In the genomic region with DNA sequence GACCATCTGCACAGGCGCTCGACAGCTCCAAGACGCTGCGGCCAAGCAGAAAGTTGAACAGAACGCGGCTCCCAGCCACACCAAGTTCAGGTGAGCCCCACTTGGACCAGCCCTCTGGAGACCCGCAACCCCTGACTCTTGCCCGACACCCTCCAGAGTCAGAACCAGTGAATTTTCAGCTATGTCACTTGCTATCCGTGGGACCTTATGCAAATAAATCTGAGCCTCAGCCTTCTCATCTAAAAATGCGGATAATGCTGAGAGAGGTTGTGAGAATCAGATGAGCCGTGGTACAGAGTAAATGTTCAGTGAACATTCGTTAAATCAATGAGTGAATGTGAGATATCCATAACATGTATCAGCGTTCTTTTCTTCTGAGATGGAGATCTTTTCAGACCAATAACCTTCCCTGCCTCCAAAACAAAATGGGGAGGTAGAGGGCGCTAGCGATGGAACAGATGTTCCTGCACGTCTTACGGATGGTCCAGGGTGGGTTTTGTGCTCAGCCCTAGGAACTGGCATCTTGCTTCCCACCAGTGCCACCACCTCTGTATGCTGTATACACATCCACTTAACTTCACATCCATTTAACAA, we compare ENCODE assay signal across 8 cellular contexts. TPM values are rescaled to one million over a fixed set of nuclear protein-coding genes. Genes with fewer than 3 reads are reported as not detected.
DNase-seq lines count a peak whose midpoint lies in the region; ATAC-seq and TF ChIP-seq lines count a peak whose summit lies in the region.

No MANE protein-coding gene starts in this region.

- H4K20me1 ChIP-seq in PC-3 (ENCODE audit: low read length), result no peaks in the 10 kb centered on the region

- H3K27ac Mint-ChIP-seq in naive thymus-derived CD4-positive, alpha-beta T cell, result peak overlapping the region; percentile 96 to 99 (median 98)

- H3K4me1 Mint-ChIP-seq in naive thymus-derived CD4-positive, alpha-beta T cell, result peaks cover 18 to 42% (median 29%) of the 10 kb centered on the region in 7 donors

- TSS peak; percentile 68 for BruUV-seq in PC-3 (replicated peaks; lab: Mats Ljungman, UMichigan)

- peaks cover 3 to 31% (median 16%) of the 10 kb centered on the region in 5 donors for H3K36me3 Mint-ChIP-seq in naive thymus-derived CD4-positive, alpha-beta T cell

- H3K9me3 Mint-ChIP-seq in naive thymus-derived CD4-positive, alpha-beta T cell, result peaks cover 0 to 5% (median 0%) of the 10 kb centered on the region in 11 donors

- intact Hi-C loops in PC-3 (cut with micrococcal nuclease) (loop anchor here (5.0 kb wide), 1 partner anchor 79 kb away; a partner anchor contains a TSS), dorsolateral prefrontal cortex (cut with DNase I) (loop anchor here (5.0 kb wide), 1 partner anchor 74 kb away; no protein-coding TSS in a partner anchor)
- intact Hi-C loops in naive thymus-derived CD4-positive, alpha-beta T cell (cut with micrococcal nuclease), result loop anchor here (1.0 to 5.0 kb wide), 13 partner anchors 13 to 1109 kb away; a partner anchor contains a TSS

- DNase-seq in AG10803 (ENCODE audit: low read depth) (peak; percentile 9), PC-3 (no peak), dorsolateral prefrontal cortex (peak in 1 of 10 donors; percentile 21), NCI-H774 (lab: John Stamatoyannopoulos, UW) (no peak), SIG-M5 (lab: John Stamatoyannopoulos, UW) (no peak)
- peak in 2 of 9 donors; percentile 2 to 15 for DNase-seq in naive thymus-derived CD4-positive, alpha-beta T cell

- peak; percentile 47 for TF ChIP-seq CTCF in AG10803 (conservative IDR thresholded peaks at IDR 0.05; ENCODE audit: low read length)
- peak; percentile 59; the same call in 1 of the 2 replicates for TF ChIP-seq CTCF in PC-3 (conservative IDR thresholded peaks at IDR 0.05; ENCODE audit: low read depth, low read length)
- TF ChIP-seq CTCF in dorsolateral prefrontal cortex (IDR thresholded peaks at IDR 0.05 in 54 of 56, conservative IDR thresholded peaks at IDR 0.05 in 2 of 56; ENCODE audit: low read depth in 1 of 56, partially characterized antibody in 56 of 56), result peak in 4 of 56 donors; percentile 5 to 23 (median 18)

- H3F3A ChIP-seq in PC-3 (ENCODE audit: low read length, unreplicated experiment), result no peaks in the 10 kb centered on the region

- peak overlapping the region; percentile 73 for H3K27ac ChIP-seq in PC-3 (ENCODE audit: low read length)
- H3K27ac ChIP-seq in dorsolateral prefrontal cortex, result peak overlapping the region in 58 of 59 donors; percentile 78 to 100 (median 99)
- H3K27ac ChIP-seq in naive thymus-derived CD4-positive, alpha-beta T cell (ENCODE audit: low read depth, low read length), result peak overlapping the region; percentile 95

- peak overlapping the region; percentile 96 for H3K4me3 ChIP-seq in AG10803 (ENCODE audit: low read length)
- peak overlapping the region; percentile 91 for H3K4me3 ChIP-seq in PC-3 (ENCODE audit: low read length)
- peak overlapping the region; percentile 73 to 100 (median 94) for H3K4me3 ChIP-seq in dorsolateral prefrontal cortex
- H3K4me3 ChIP-seq in naive thymus-derived CD4-positive, alpha-beta T cell (ENCODE audit: low read length), result peak overlapping the region; percentile 75

- no peaks in the 10 kb centered on the region for H3K9me3 ChIP-seq in PC-3 (ENCODE audit: low read length)
- H3K9me3 ChIP-seq in naive thymus-derived CD4-positive, alpha-beta T cell (ENCODE audit: control insufficient read depth in 2 of 3, low read length in 3 of 3), result no peaks in the 10 kb centered on the region

- peak overlapping the region; percentile 84 for H2AFZ ChIP-seq in PC-3 (ENCODE audit: low read length)

- H3K4me1 ChIP-seq in PC-3 (ENCODE audit: insufficient read depth, low read length), result peaks cover 21% of the 10 kb centered on the region
- H3K4me1 ChIP-seq in naive thymus-derived CD4-positive, alpha-beta T cell (ENCODE audit: control insufficient read depth in 2 of 2, insufficient read depth in 2 of 2, low read length in 2 of 2), result peaks cover 0 to 19% of the 10 kb centered on the region in 2 donors

- H3K9ac ChIP-seq in PC-3 (ENCODE audit: low read length), result peak overlapping the region; percentile 91

- peak overlapping the region; percentile 91 for H3K4me2 ChIP-seq in PC-3 (ENCODE audit: low read length)

- POLR2A ChIA-PET in PC-3 (lab: Charles Lee; ENCODE audit: unreplicated experiment), result no interaction called here
- POLR2A ChIA-PET in naive thymus-derived CD4-positive, alpha-beta T cell (lab: Charles Lee), result interaction anchor here (0.5 to 2.2 kb wide), 9 partner anchors 13 to 664 kb away, joined by 3 to 11 read pairs (median 7); a partner anchor contains a TSS

- ATAC-seq in GM19324 (IDR thresholded peaks at IDR 0.05; ENCODE audit: low FRiP score, unreplicated experiment) (peak; percentile 16), PC-3 (no peak), GM21529 (IDR thresholded peaks at IDR 0.05; ENCODE audit: unreplicated experiment) (no peak)
- no peak for ATAC-seq in naive thymus-derived CD4-positive, alpha-beta T cell

- H3K4me3 Mint-ChIP-seq in naive thymus-derived CD4-positive, alpha-beta T cell, result peak overlapping the region; percentile 87 to 98 (median 97)

- peaks cover 67% of the 10 kb centered on the region for H3K79me2 ChIP-seq in PC-3 (ENCODE audit: low read length)

- CTCF ChIA-PET in PC-3 (lab: Charles Lee), result interaction anchor here (0.6 to 0.8 kb wide), 2 partner anchors 45 to 157 kb away, joined by 3 to 5 read pairs; no protein-coding TSS in a partner anchor
- CTCF ChIA-PET in naive thymus-derived CD4-positive, alpha-beta T cell (lab: Charles Lee), result no interaction called here

- no peaks in the 10 kb centered on the region for H3K9me2 ChIP-seq in PC-3 (replicated peaks; ENCODE audit: low read length)

- no peaks in the 10 kb centered on the region for H3K27me3 ChIP-seq in PC-3 (ENCODE audit: low read length)
- no peaks in the 10 kb centered on the region for H3K27me3 ChIP-seq in dorsolateral prefrontal cortex
- no peaks in the 10 kb centered on the region for H3K27me3 ChIP-seq in naive thymus-derived CD4-positive, alpha-beta T cell (ENCODE audit: control insufficient read depth in 2 of 2, insufficient read depth in 2 of 2, low read length in 2 of 2)

- no peaks in the 10 kb centered on the region for H3K27me3 Mint-ChIP-seq in naive thymus-derived CD4-positive, alpha-beta T cell

- H3K36me3 ChIP-seq in PC-3 (ENCODE audit: low read depth, low read length), result peaks cover 20% of the 10 kb centered on the region; the same call in 1 of the 2 replicates
- peaks cover 7 to 36% (median 11%) of the 10 kb centered on the region in 3 experiments for H3K36me3 ChIP-seq in naive thymus-derived CD4-positive, alpha-beta T cell (ENCODE audit: control insufficient read depth in 2 of 3, insufficient read depth in 3 of 3, low read length in 3 of 3)

RNA-seq across cellular contexts. Expression of a gene that starts 0.5 kb away (rescaled TPM):
- 76.0 and 92.7 TPM in 2 replicates for total RNA-seq in PC-3 (2014; rRNA removed)
- total RNA-seq in dorsolateral prefrontal cortex, result 10 to 100 TPM; 34.8 to 66.4 (median 50.4) TPM
- 10 to 100 TPM; 12.8 to 55.7 (median 24.0) TPM for total RNA-seq in naive thymus-derived CD4-positive, alpha-beta T cell
- polyA plus RNA-seq in naive thymus-derived CD4-positive, alpha-beta T cell, result 10 to 100 TPM; 66.7 to 77.6 TPM

RNA-seq across cellular contexts. Expression of a gene that starts 0.8 kb away (rescaled TPM):
- total RNA-seq in PC-3 (2014; rRNA removed) (33.9 and 42.7 TPM in 2 replicates), dorsolateral prefrontal cortex (10 to 100 TPM; 23.1 to 42.3 (median 30.9) TPM)
- total RNA-seq in naive thymus-derived CD4-positive, alpha-beta T cell, result 10 to 100 TPM in 4 of 5 experiments, 1 to 10 TPM in 1; 9.2 to 32.1 (median 28.5) TPM
- 10 to 100 TPM; 54.4 to 74.3 TPM for polyA plus RNA-seq in naive thymus-derived CD4-positive, alpha-beta T cell
